In genomic region chr6:2989332-2990178, GRCh38 we compare ENCODE assay signal across 8 cellular contexts. TPM values are rescaled to one million over a fixed set of nuclear protein-coding genes. Genes with fewer than 3 reads are reported as not detected.
A peak's percentile ranks its signal among the peaks of the same experiment; 100 is the strongest.
DNase-seq lines count a peak whose midpoint lies in the region; ATAC-seq and TF ChIP-seq lines count a peak whose summit lies in the region.

No MANE protein-coding gene starts in this region.

- H3K36me3 ChIP-seq in KOPT-K1 (ENCODE audit: insufficient read depth, low read length): no peaks in the 10 kb centered on the region
- H3K36me3 ChIP-seq in Panc1 (ENCODE audit: control insufficient read depth, insufficient read depth, low read length): no peaks in the 10 kb centered on the region
- no peaks in the 10 kb centered on the region for H3K36me3 ChIP-seq in esophagus squamous epithelium

- 0 to 1% methylated on average over 21 to 22 of the region's 22 CpGs for WGBS in esophagus squamous epithelium, 2 donors

- no peaks in the 10 kb centered on the region for H3K36me3 Mint-ChIP-seq in stimulated activated memory B cell treated with anti-CD40 and anti-IgM and Interleukin-4, amounts not matched to agents 10 μg/mL and 1 μg/mL and 100 μg/mL, for 72 hours

- H3K27ac ChIP-seq in KOPT-K1 (ENCODE audit: low read depth, low read length, poor library complexity, severe bottlenecking): peak overlapping the region; percentile 87
- H3K27ac ChIP-seq in Panc1 (ENCODE audit: low read length): peak overlapping the region; percentile 98
- peak overlapping the region; percentile 98 to 99 (median 98) for H3K27ac ChIP-seq in esophagus squamous epithelium

- ATAC-seq in GM21737 (IDR thresholded peaks at IDR 0.05; ENCODE audit: unreplicated experiment): peak; percentile 61
- peak; percentile 83 for ATAC-seq in Panc1
- peak; percentile 88 for ATAC-seq in stimulated activated memory B cell treated with anti-CD40 and anti-IgM and Interleukin-4, amounts not matched to agents 10 μg/mL and 1 μg/mL and 100 μg/mL, for 72 hours

- peak overlapping the region; percentile 94 for H3K4me3 Mint-ChIP-seq in stimulated activated memory B cell treated with anti-CD40 and anti-IgM and Interleukin-4, amounts not matched to agents 10 μg/mL and 1 μg/mL and 100 μg/mL, for 72 hours

- in situ Hi-C loops in Panc1 (cut with HindIII; ENCODE audit: low pct_unique_long_range_greater_than_20kb, low sequenced_read_pairs): no loop called here

- peak overlapping the region; percentile 86 for H3K27ac Mint-ChIP-seq in stimulated activated memory B cell treated with anti-CD40 and anti-IgM and Interleukin-4, amounts not matched to agents 10 μg/mL and 1 μg/mL and 100 μg/mL, for 72 hours

- H3K9me3 Mint-ChIP-seq in stimulated activated memory B cell treated with anti-CD40 and anti-IgM and Interleukin-4, amounts not matched to agents 10 μg/mL and 1 μg/mL and 100 μg/mL, for 72 hours: no peaks in the 10 kb centered on the region

- no TSS peak for BruUV-seq in Panc1 (replicated peaks; lab: Mats Ljungman, UMichigan)

- peak in 3 of 4 donors; percentile 14 to 54 (median 27) for TF ChIP-seq POLR2A in esophagus squamous epithelium (IDR thresholded peaks at IDR 0.05)

- CTCF ChIA-PET in Panc1 (lab: Charles Lee): interaction anchor here (0.6 to 1.7 kb wide), 6 partner anchors 12 to 226 kb away, joined by 3 to 19 read pairs (median 4); no protein-coding TSS in a partner anchor

- H3K9me3 ChIP-seq in KOPT-K1 (ENCODE audit: insufficient read depth, low read length, poor library complexity, severe bottlenecking) (no peaks in the 10 kb centered on the region), Panc1 (ENCODE audit: control insufficient read depth, insufficient read depth, low read depth, low read length) (no peaks in the 10 kb centered on the region), esophagus squamous epithelium (no peaks in the 10 kb centered on the region)

- peaks cover 26% of the 10 kb centered on the region for H3K4me1 Mint-ChIP-seq in stimulated activated memory B cell treated with anti-CD40 and anti-IgM and Interleukin-4, amounts not matched to agents 10 μg/mL and 1 μg/mL and 100 μg/mL, for 72 hours

- peak; percentile 12; the same call in 1 of the 2 replicates for TF ChIP-seq CTCF in Panc1 (IDR thresholded peaks at IDR 0.05)
- TF ChIP-seq CTCF in esophagus squamous epithelium (IDR thresholded peaks at IDR 0.05): peak in 2 of 6 experiments; percentile 2 to 13

- POLR2A ChIA-PET in Panc1 (lab: Charles Lee): interaction anchor here (0.6 to 2.4 kb wide), 6 partner anchors 9 to 255 kb away, joined by 3 to 8 read pairs (median 5); partner anchors contain the start of genes NQO2 and SERPINB6

- H3K4me3 ChIP-seq in Panc1 (ENCODE audit: low read depth in 2 of 2, low read length in 2 of 2): peak overlapping the region; percentile 77 to 82
- H3K4me3 ChIP-seq in esophagus squamous epithelium: peak overlapping the region; percentile 85 to 94 (median 90)

- no peaks in the 10 kb centered on the region for H3K27me3 Mint-ChIP-seq in stimulated activated memory B cell treated with anti-CD40 and anti-IgM and Interleukin-4, amounts not matched to agents 10 μg/mL and 1 μg/mL and 100 μg/mL, for 72 hours

- peak; percentile 92 for DNase-seq in DMS53 treated with DMSO at 0.1 percent for 48 hours (lab: John Stamatoyannopoulos, UW; ENCODE audit: unreplicated experiment)
- DNase-seq in Panc1 (ENCODE audit: low read depth, low spot score): peak; percentile 92
- DNase-seq in activated T-cell treated with anti-CD3 and anti-CD28 coated beads, Interleukin-2, amount 50 U/mL, for 48 hours: peak; percentile 80 to 84
- peak; percentile 83 for DNase-seq in esophagus squamous epithelium (lab: John Stamatoyannopoulos, UW)
- DNase-seq in myocyte (ENCODE audit: low read depth): peak; percentile 98

- H3K27me3 ChIP-seq in Panc1 (ENCODE audit: control insufficient read depth, insufficient read depth, low read length) (no peaks in the 10 kb centered on the region), esophagus squamous epithelium (no peaks in the 10 kb centered on the region)

- intact Hi-C loops in Panc1 (cut with micrococcal nuclease; ENCODE audit: unreplicated experiment) (loop anchor here (2.0 to 10.0 kb wide), 2 partner anchors 37 to 265 kb away; partner anchors contain the start of gene PSMG4), esophagus squamous epithelium (cut with DNase I) (no loop called here)

- peaks cover 11% of the 10 kb centered on the region for H3K4me1 ChIP-seq in Panc1 (ENCODE audit: control insufficient read depth, insufficient read depth, low read length)
- peaks cover 12 to 54% (median 29%) of the 10 kb centered on the region in 3 donors for H3K4me1 ChIP-seq in esophagus squamous epithelium

RNA-seq across cellular contexts. Expression of gene NQO2, which starts 10.1 kb away (rescaled TPM):
- total RNA-seq in Panc1 (2021; ENCODE audit: unreplicated experiment) (45.7 TPM), esophagus squamous epithelium (10 to 100 TPM; 18.7 to 38.3 (median 26.5) TPM), myocyte (25.8 and 26.3 TPM in 2 replicates)
- polyA plus RNA-seq in Panc1 (2012; ENCODE audit: insufficient read length): 49.3 TPM
- 45.4 TPM for polyA plus RNA-seq in myocyte (2012)

RNA-seq across cellular contexts. Expression of gene SERPINB6, which starts 18.2 kb away (rescaled TPM):
- total RNA-seq in Panc1 (2021; ENCODE audit: unreplicated experiment) (131 TPM), esophagus squamous epithelium (10 to 100 TPM; 76.6 to 95.7 (median 84.4) TPM), myocyte (128 and 137 TPM in 2 replicates)
- 155 TPM for polyA plus RNA-seq in Panc1 (2012; ENCODE audit: insufficient read length)
- 118 TPM for polyA plus RNA-seq in myocyte (2012)

Comparison
In these comparisons a context has a peak if more than half of its experiments do, and no peak if none do; other contexts are left out.
1. Peak in every context shown above with its lines: DNase-seq, ATAC-seq, H3K4me3 ChIP-seq and H3K27ac ChIP-seq.